Comparison of ENCODE assay signal across 8 cellular contexts in the genomic region with DNA sequence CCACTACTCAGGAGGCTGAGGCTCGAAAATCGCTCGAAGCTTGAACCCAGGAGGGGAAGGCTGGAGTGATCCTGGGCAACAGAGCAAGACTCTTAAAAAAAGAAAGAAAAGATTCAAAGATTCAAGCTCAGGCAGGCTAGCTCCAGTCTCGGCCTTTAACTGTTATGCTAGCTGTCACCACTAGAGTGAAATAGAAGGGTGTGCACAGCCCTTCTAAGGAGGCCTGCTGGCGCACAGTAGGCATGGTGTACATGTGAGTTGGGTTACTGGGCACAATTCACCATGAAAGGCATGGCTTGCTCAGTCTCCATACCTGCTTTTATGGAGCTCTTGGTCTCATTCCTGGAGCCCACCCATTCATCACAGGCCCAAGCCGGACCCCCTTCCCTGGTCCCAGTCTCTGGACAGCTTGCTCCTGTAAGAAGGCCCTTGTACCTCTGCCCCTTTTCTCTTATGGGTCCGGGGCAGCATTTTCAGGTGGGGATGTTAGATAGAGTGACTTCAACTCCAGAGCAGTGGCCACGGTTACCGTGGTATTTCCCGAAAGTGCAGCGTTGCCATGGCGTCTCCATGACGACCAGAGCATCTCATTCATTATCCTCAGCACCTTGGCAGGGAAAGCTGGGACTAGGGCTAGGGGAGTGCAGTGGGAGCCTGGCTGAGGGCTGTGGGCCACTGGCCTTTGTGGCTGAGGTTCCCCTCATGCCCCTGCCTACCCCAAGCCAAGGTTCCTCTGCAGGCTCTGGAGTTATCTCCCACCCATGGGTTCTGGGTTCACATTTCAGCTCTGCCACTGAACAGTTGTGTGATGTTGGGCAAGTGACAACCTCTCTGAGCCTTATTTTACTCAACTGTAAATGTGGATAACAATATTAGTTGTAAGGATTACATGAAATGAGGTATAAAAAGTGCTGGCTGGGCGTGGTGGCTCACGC. TPM values are rescaled to one million over a fixed set of nuclear protein-coding genes. Genes with fewer than 3 reads are reported as not detected.
DNase-seq lines count a peak whose midpoint lies in the region; TF ChIP-seq lines count a peak whose summit lies in the region.
"Had no signal": no experiment of that assay in that cellular context is flagged by ENCODE, and none has a peak within 500 bp of the region (broad histone marks: within the 10 kb centered on the region; RNA-seq: fewer than 3 reads in every experiment).

No MANE protein-coding gene starts in this region.

- no peaks in the 10 kb centered on the region for H3K9me3 Mint-ChIP-seq in endothelial cell (ENCODE audit: unreplicated experiment)
- H3K9me3 Mint-ChIP-seq: activated T-helper 17 cell treated with anti-CD3 and anti-CD28 coated beads, Interleukin-2, amount 50 U/mL, for 72 hours had no signal

- H3K27ac Mint-ChIP-seq in endothelial cell (ENCODE audit: unreplicated experiment), result peak overlapping the region; percentile 26
- H3K27ac Mint-ChIP-seq: activated T-helper 17 cell treated with anti-CD3 and anti-CD28 coated beads, Interleukin-2, amount 50 U/mL, for 72 hours had no signal

- no peak overlapping the region for H3K4me3 ChIP-seq in retinal pigment epithelial cell (ENCODE audit: low read length)

- TF ChIP-seq CTCF in GM12874 (IDR thresholded peaks at IDR 0.05; ENCODE audit: insufficient read depth, low read depth, low read length) (peak; percentile 21; the same call in 1 of the 2 replicates), endothelial cell (IDR thresholded peaks at IDR 0.05; ENCODE audit: unreplicated experiment) (peak; percentile 36), retinal pigment epithelial cell (conservative IDR thresholded peaks at IDR 0.05; ENCODE audit: low read depth, low read length) (peak; percentile 19)

- in situ Hi-C loops in ACHN (cut with HindIII; ENCODE audit: low pct_ligation_motif_present, low pct_unique_long_range_greater_than_20kb, low sequenced_read_pairs), result no loop called here

- H3K4me3 Mint-ChIP-seq in endothelial cell (ENCODE audit: unreplicated experiment), result no peak overlapping the region
- H3K4me3 Mint-ChIP-seq: activated T-helper 17 cell treated with anti-CD3 and anti-CD28 coated beads, Interleukin-2, amount 50 U/mL, for 72 hours had no signal

- peaks cover 8% of the 10 kb centered on the region for H3K27me3 Mint-ChIP-seq in endothelial cell (ENCODE audit: unreplicated experiment)
- H3K27me3 Mint-ChIP-seq: activated T-helper 17 cell treated with anti-CD3 and anti-CD28 coated beads, Interleukin-2, amount 50 U/mL, for 72 hours had no signal

- DNase-seq in NCI-H69 (lab: John Stamatoyannopoulos, UW), result peak; percentile 32
- peak; percentile 38 for DNase-seq in endothelial cell (ENCODE audit: low spot score)
- DNase-seq in retinal pigment epithelial cell (ENCODE audit: low read depth), result no peak
- no peak for DNase-seq in ACHN
- no peak for DNase-seq in NCI-H2171 treated with DMSO at 0.1 percent for 48 hours (lab: John Stamatoyannopoulos, UW)
- DNase-seq in retina, result no peak

- peaks cover 13% of the 10 kb centered on the region for H3K36me3 Mint-ChIP-seq in endothelial cell (ENCODE audit: low read depth, unreplicated experiment)

- H3K4me1 Mint-ChIP-seq in endothelial cell (ENCODE audit: unreplicated experiment), result peaks cover 75% of the 10 kb centered on the region
- H3K4me1 Mint-ChIP-seq: activated T-helper 17 cell treated with anti-CD3 and anti-CD28 coated beads, Interleukin-2, amount 50 U/mL, for 72 hours had no signal

RNA-seq across cellular contexts. Expression of gene NDST1, which starts 5.7 kb away (rescaled TPM):
- 178 TPM for total RNA-seq in endothelial cell (ENCODE audit: unreplicated experiment)

Comparison
In these comparisons a context has a peak if more than half of its experiments do, and no peak if none do; other contexts are left out.
1. DNase-seq: peak in NCI-H69 (single experiment) and endothelial cell (single experiment); none in retinal pigment epithelial cell (single experiment), ACHN (single experiment), NCI-H2171 treated with DMSO at 0.1 percent for 48 hours (single experiment) and retina (single experiment).
2. Peak in every context shown above with its lines, with median percentiles within 50 percentile points of each other: CTCF ChIP-seq.